22 cellular contexts compared by ENCODE assay signal in genomic region chr7:138668946-138669345, GRCh38. TPM values are rescaled to one million over a fixed set of nuclear protein-coding genes. Genes with fewer than 3 reads are reported as not detected.
"Had no signal": no experiment of that assay in that cellular context is flagged by ENCODE, and none has a peak within 500 bp of the region (broad histone marks: within the 10 kb centered on the region; RNA-seq: fewer than 3 reads in every experiment).

No MANE protein-coding gene starts in this region.

- H3K4me3 ChIP-seq: breast epithelium, K562 had no signal

- DNase-seq: activated CD4-positive, alpha-beta T cell treated with anti-CD3 and anti-CD28 coated beads, Interleukin-2, amount 10 ng/mL, durations not matched to agents 7 days and 5 days; activated CD4-positive, CD25-positive, alpha-beta regulatory T cell; activated CD8-positive, alpha-beta memory T cell treated with anti-CD3 and anti-CD28 coated beads, Interleukin-2, amount 50 U/mL, for 4 hours; activated CD8-positive, alpha-beta T cell treated with anti-CD3 and anti-CD28 coated beads for 36 hours; activated T-cell treated with anti-CD3 and anti-CD28 coated beads, Interleukin-2, amount 50 U/mL, for 1 hour; aorta; central memory CD4-positive, alpha-beta T cell; Karpas-422; MM.1S; NCI-H1105; NCI-H1436; NCI-H1694 treated with DMSO at 0.1 percent for 48 hours; NCI-H2029 treated with DMSO at 0.1 percent for 48 hours; NCI-H510A treated with DMSO at 0.1 percent for 48 hours; PC-3; SHP77 treated with DMSO at 0.1 percent for 48 hours; T-helper 17 cell; T-helper 9 cell had no signal

- FAIRE-seq: K562, TTC549 had no signal

- H3K4me1 ChIP-seq: breast epithelium had no signal

- H3K9me3 ChIP-seq: breast epithelium had no signal

- H3K4me3 Mint-ChIP-seq: activated CD4-positive, alpha-beta T cell treated with anti-CD3 and anti-CD28 coated beads, Interleukin-2, amount 10 ng/mL, durations not matched to agents 7 days and 5 days; activated CD8-positive, alpha-beta T cell treated with anti-CD3 and anti-CD28 coated beads for 36 hours; activated naive CD4-positive, alpha-beta T cell treated with anti-CD3 and anti-CD28 coated beads, Interleukin-2, amount 50 U/mL, for 24 hours; T-helper 17 cell had no signal

- H3K36me3 Mint-ChIP-seq: activated naive CD4-positive, alpha-beta T cell treated with anti-CD3 and anti-CD28 coated beads, Interleukin-2, amount 50 U/mL, for 24 hours had no signal

- H3K27ac Mint-ChIP-seq: activated CD4-positive, alpha-beta T cell treated with anti-CD3 and anti-CD28 coated beads, Interleukin-2, amount 10 ng/mL, durations not matched to agents 7 days and 5 days; activated CD8-positive, alpha-beta T cell treated with anti-CD3 and anti-CD28 coated beads for 36 hours; activated naive CD4-positive, alpha-beta T cell treated with anti-CD3 and anti-CD28 coated beads, Interleukin-2, amount 50 U/mL, for 24 hours; T-helper 17 cell had no signal

- H3K9me3 Mint-ChIP-seq: activated CD8-positive, alpha-beta T cell treated with anti-CD3 and anti-CD28 coated beads for 36 hours; activated naive CD4-positive, alpha-beta T cell treated with anti-CD3 and anti-CD28 coated beads, Interleukin-2, amount 50 U/mL, for 24 hours had no signal

- ATAC-seq: activated CD8-positive, alpha-beta T cell treated with anti-CD3 and anti-CD28 coated beads for 36 hours; K562; PC-3; T-helper 17 cell had no signal

- H3K36me3 ChIP-seq: breast epithelium had no signal

- H3K27ac ChIP-seq: breast epithelium had no signal

- H3K4me1 Mint-ChIP-seq: T-helper 17 cell had no signal

- H3K27me3 ChIP-seq: breast epithelium had no signal

RNA-seq across cellular contexts. Expression of gene SVOPL, which starts 32.2 kb away (rescaled TPM):
- total RNA-seq: aorta, K562, PC-3, T-helper 17 cell had no signal
